ENCODE assay signal across 10 cellular contexts in the genomic region with DNA sequence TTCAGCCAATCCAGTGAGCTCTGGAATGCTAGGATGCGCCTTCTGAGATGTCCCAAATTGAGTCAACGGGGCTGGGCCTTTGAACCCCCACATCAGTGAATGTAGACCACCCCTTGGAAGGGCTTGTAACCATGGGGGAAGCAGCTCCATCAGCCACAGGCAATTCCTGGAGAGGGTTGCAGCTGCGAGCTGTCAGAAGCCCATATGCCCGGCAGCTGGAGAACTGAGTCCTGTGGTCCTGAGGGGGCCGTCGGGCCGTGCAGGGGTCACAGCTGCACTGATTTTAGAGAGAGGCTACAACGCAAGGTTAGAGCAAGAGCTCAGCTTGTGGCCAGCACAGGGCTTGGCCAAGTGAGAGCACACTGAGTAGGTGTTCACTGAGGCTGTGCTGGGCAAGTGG.
"Had no signal": no experiment of that assay in that cellular context is flagged by ENCODE, and none has a peak within 500 bp of the region (broad histone marks: within the 10 kb centered on the region; RNA-seq: fewer than 3 reads in every experiment).

No MANE protein-coding gene starts in this region.

- H3K4me1 ChIP-seq: testis had no signal

- H3K27me3 ChIP-seq: testis had no signal

- H3K4me3 ChIP-seq: lung, testis had no signal

- ATAC-seq: naive thymus-derived CD8-positive, alpha-beta T cell had no signal

- H3K36me3 ChIP-seq: brain microvascular endothelial cell, neutrophil had no signal

- DNase-seq: anterior cingulate cortex; brain microvascular endothelial cell; cortex of kidney; effector CD4-positive, alpha-beta T cell; foreskin fibroblast; stimulated activated CD4-positive, alpha-beta T cell treated with anti-CD3 and anti-CD28 coated beads, Interleukin-4, amount 100 ng/mL, for 4 hours; testis had no signal

- H3K9me3 ChIP-seq: neutrophil, testis had no signal

- H3K27ac ChIP-seq: brain microvascular endothelial cell, neutrophil, testis had no signal
